Comparison of ENCODE assay signal across 16 cellular contexts in genomic region chr2:100980046-100980445, GRCh38.
"Had no signal": no experiment of that assay in that cellular context is flagged by ENCODE, and none has a peak within 500 bp of the region (broad histone marks: within the 10 kb centered on the region; RNA-seq: fewer than 3 reads in every experiment).

No MANE protein-coding gene starts in this region.

- H3K27me3 ChIP-seq: esophagus squamous epithelium, hepatocyte, testis, transverse colon had no signal

- H3K4me3 ChIP-seq: esophagus squamous epithelium, hepatocyte, testis, transverse colon had no signal

- H3K27ac ChIP-seq: epithelial cell of prostate, esophagus squamous epithelium, hepatocyte, neutrophil, testis, transverse colon had no signal

- H3K9me3 ChIP-seq: esophagus squamous epithelium, neutrophil, testis, transverse colon had no signal

- H3K36me3 ChIP-seq: neutrophil, transverse colon had no signal

- DNase-seq: effector memory CD4-positive, alpha-beta T cell; esophagus squamous epithelium; foreskin fibroblast; kidney glomerular epithelial cell; naive thymus-derived CD4-positive, alpha-beta T cell; nephron progenitor cell; posterior cingulate gyrus; right cardiac atrium; stimulated activated CD4-positive, alpha-beta T cell treated with anti-CD3 and anti-CD28 coated beads, Interleukin-4, amount 100 ng/mL, for 24 hours; stimulated activated naive CD8-positive, alpha-beta T cell treated with anti-CD3 and anti-CD28 coated beads, Interleukin-15, amount 100 ng/mL, for 72 hours; testis; transverse colon had no signal

- ATAC-seq: naive thymus-derived CD4-positive, alpha-beta T cell; right cardiac atrium; stimulated activated memory B cell treated with anti-CD40 and anti-IgM and Interleukin-4, amounts not matched to agents 10 μg/mL and 1 μg/mL and 100 μg/mL, for 72 hours; stimulated activated naive CD8-positive, alpha-beta T cell treated with anti-CD3 and anti-CD28 coated beads, Interleukin-15, amount 100 ng/mL, for 72 hours had no signal

- H3K4me1 ChIP-seq: esophagus squamous epithelium had no signal
